13 cellular contexts compared by ENCODE assay signal in genomic region chr5:38462972-38463633, GRCh38.
A peak's percentile ranks its signal among the peaks of the same experiment; 100 is the strongest.
DNase-seq lines count a peak whose midpoint lies in the region; ATAC-seq and TF ChIP-seq lines count a peak whose summit lies in the region.
"Had no signal": no experiment of that assay in that cellular context is flagged by ENCODE, and none has a peak within 500 bp of the region (broad histone marks: within the 10 kb centered on the region; RNA-seq: fewer than 3 reads in every experiment).

No MANE protein-coding gene starts in this region.

- POLR2A ChIA-PET in CD8-positive, alpha-beta memory T cell (lab: Charles Lee), result no interaction called here

- H3K4me3 ChIP-seq in GM23338 (no peak overlapping the region), RWPE2 (ENCODE audit: severe bottlenecking) (no peak overlapping the region), gastroesophageal sphincter (no peak overlapping the region), skeletal muscle satellite cell (ENCODE audit: low read length) (no peak overlapping the region)
- no peak overlapping the region for H3K4me3 ChIP-seq in CD8-positive, alpha-beta memory T cell (ENCODE audit: low read length)
- H3K4me3 ChIP-seq in effector memory CD4-positive, alpha-beta T cell (ENCODE audit: insufficient read depth, low read depth, low read length, poor library complexity, severe bottlenecking), result no peak overlapping the region

- DNase-seq in GM23338 (ENCODE audit: low spot score) (no peak), RWPE2 (ENCODE audit: low spot score) (no peak), DMS153 treated with DMSO at 0.1 percent for 48 hours (lab: John Stamatoyannopoulos, UW; ENCODE audit: unreplicated experiment) (no peak), NCI-H526 treated with DMSO at 0.1 percent for 48 hours (lab: John Stamatoyannopoulos, UW) (no peak)
- DNase-seq in CD8-positive, alpha-beta memory T cell, result no peak
- no peak for DNase-seq in effector memory CD4-positive, alpha-beta T cell
- DNase-seq: activated B cell treated with CpG ODN at 0.5 μM for 24 hours; activated T-cell treated with anti-CD3 and anti-CD28 coated beads, Interleukin-2, amount 50 U/mL, for 1 hour; natural killer cell; NCI-H1105 had no signal

- no peaks in the 10 kb centered on the region for H3K4me1 ChIP-seq in GM23338 (ENCODE audit: insufficient read depth)
- H3K4me1 ChIP-seq in RWPE2 (ENCODE audit: insufficient read depth, poor library complexity, severe bottlenecking), result peaks cover 56% of the 10 kb centered on the region
- peaks cover 8 to 60% (median 39%) of the 10 kb centered on the region in 3 donors for H3K4me1 ChIP-seq in gastroesophageal sphincter
- peaks cover 55% of the 10 kb centered on the region for H3K4me1 ChIP-seq in skeletal muscle satellite cell (ENCODE audit: control insufficient read depth, insufficient read depth, low read length)
- H3K4me1 ChIP-seq in CD8-positive, alpha-beta memory T cell (ENCODE audit: insufficient read depth, low read length), result no peaks in the 10 kb centered on the region
- H3K4me1 ChIP-seq in effector memory CD4-positive, alpha-beta T cell (ENCODE audit: control insufficient read depth, insufficient read depth, low read length, poor library complexity, severe bottlenecking), result no peaks in the 10 kb centered on the region

- H3K9me3 Mint-ChIP-seq in GM23338, result no peaks in the 10 kb centered on the region
- no peaks in the 10 kb centered on the region for H3K9me3 Mint-ChIP-seq in CD8-positive, alpha-beta memory T cell
- H3K9me3 Mint-ChIP-seq: activated B cell treated with CpG ODN at 0.5 μM for 24 hours, natural killer cell had no signal

- ATAC-seq in GM23338, result no peak
- ATAC-seq in RWPE2 (ENCODE audit: low read depth), result no peak
- no peak for ATAC-seq in gastroesophageal sphincter
- ATAC-seq: natural killer cell had no signal

- H3F3A ChIP-seq in GM23338 (replicated peaks; ENCODE audit: low read depth), result no peaks in the 10 kb centered on the region

- TF ChIP-seq CTCF in GM23338 (conservative IDR thresholded peaks at IDR 0.05; ENCODE audit: low read depth in 2 of 2) (no peak), RWPE2 (IDR thresholded peaks at IDR 0.05; ENCODE audit: poor library complexity, severe bottlenecking) (no peak), gastroesophageal sphincter (IDR thresholded peaks at IDR 0.05) (no peak)

- no peaks in the 10 kb centered on the region for H3K36me3 ChIP-seq in GM23338 (ENCODE audit: insufficient read depth)
- H3K36me3 ChIP-seq in RWPE2 (ENCODE audit: low read depth), result no peaks in the 10 kb centered on the region
- no peaks in the 10 kb centered on the region for H3K36me3 ChIP-seq in gastroesophageal sphincter
- H3K36me3 ChIP-seq in skeletal muscle satellite cell (ENCODE audit: insufficient read depth, low read length), result peaks cover 20% of the 10 kb centered on the region
- H3K36me3 ChIP-seq in CD8-positive, alpha-beta memory T cell (ENCODE audit: insufficient read depth, low read length), result no peaks in the 10 kb centered on the region
- no peaks in the 10 kb centered on the region for H3K36me3 ChIP-seq in effector memory CD4-positive, alpha-beta T cell (ENCODE audit: control insufficient read depth, insufficient read depth, low read length)

- CTCF ChIA-PET in CD8-positive, alpha-beta memory T cell (lab: Charles Lee), result interaction anchor here (1.2 kb wide), 1 partner anchor 21 kb away, joined by 3 read pairs; no protein-coding TSS in a partner anchor

- H3K9me3 ChIP-seq in RWPE2 (ENCODE audit: severe bottlenecking), result no peaks in the 10 kb centered on the region
- H3K9me3 ChIP-seq in gastroesophageal sphincter, result no peaks in the 10 kb centered on the region
- no peaks in the 10 kb centered on the region for H3K9me3 ChIP-seq in skeletal muscle satellite cell (replicated peaks; ENCODE audit: low read length)
- no peaks in the 10 kb centered on the region for H3K9me3 ChIP-seq in CD8-positive, alpha-beta memory T cell (ENCODE audit: low read length)
- H3K9me3 ChIP-seq in effector memory CD4-positive, alpha-beta T cell (ENCODE audit: control insufficient read depth, low read length), result no peaks in the 10 kb centered on the region

- peak overlapping the region; percentile 68 for H3K9ac ChIP-seq in skeletal muscle satellite cell (ENCODE audit: low read depth, low read length)

- no peak overlapping the region for H3K4me2 ChIP-seq in GM23338
- H3K4me2 ChIP-seq in skeletal muscle satellite cell (ENCODE audit: low read length), result peak overlapping the region; percentile 66

- peak overlapping the region; percentile 63; the same call in 1 of the 2 replicates for H2AFZ ChIP-seq in GM23338

- no peak overlapping the region for H3K4me3 Mint-ChIP-seq in GM23338
- H3K4me3 Mint-ChIP-seq in CD8-positive, alpha-beta memory T cell, result no peak overlapping the region
- H3K4me3 Mint-ChIP-seq: activated B cell treated with CpG ODN at 0.5 μM for 24 hours, brain, natural killer cell had no signal

- TF ChIP-seq POLR2A in gastroesophageal sphincter (IDR thresholded peaks at IDR 0.05), result no peak

- no peaks in the 10 kb centered on the region for H4K20me1 ChIP-seq in GM23338 (replicated peaks; ENCODE audit: insufficient read depth)

- peaks cover 6% of the 10 kb centered on the region for H3K4me1 Mint-ChIP-seq in GM23338
- H3K4me1 Mint-ChIP-seq in CD8-positive, alpha-beta memory T cell, result no peaks in the 10 kb centered on the region
- H3K4me1 Mint-ChIP-seq: activated B cell treated with CpG ODN at 0.5 μM for 24 hours had no signal

- H3K27me3 ChIP-seq in GM23338 (ENCODE audit: insufficient read depth), result no peaks in the 10 kb centered on the region
- no peaks in the 10 kb centered on the region for H3K27me3 ChIP-seq in RWPE2 (ENCODE audit: insufficient read depth, poor library complexity, severe bottlenecking)
- no peaks in the 10 kb centered on the region for H3K27me3 ChIP-seq in gastroesophageal sphincter
- no peaks in the 10 kb centered on the region for H3K27me3 ChIP-seq in skeletal muscle satellite cell (ENCODE audit: control insufficient read depth, insufficient read depth, low read length)
- peaks cover 11% of the 10 kb centered on the region for H3K27me3 ChIP-seq in CD8-positive, alpha-beta memory T cell (ENCODE audit: insufficient read depth, low read length, poor library complexity, severe bottlenecking)
- peaks cover 6% of the 10 kb centered on the region for H3K27me3 ChIP-seq in effector memory CD4-positive, alpha-beta T cell (replicated peaks; ENCODE audit: control insufficient read depth, insufficient read depth, low read length, poor library complexity, severe bottlenecking)

- peak overlapping the region; percentile 65; the same call in 1 of the 2 replicates for H3K27ac Mint-ChIP-seq in GM23338
- no peak overlapping the region for H3K27ac Mint-ChIP-seq in CD8-positive, alpha-beta memory T cell
- H3K27ac Mint-ChIP-seq: activated B cell treated with CpG ODN at 0.5 μM for 24 hours, brain, natural killer cell had no signal

- H3K79me2 ChIP-seq in GM23338 (replicated peaks; ENCODE audit: insufficient read depth), result no peaks in the 10 kb centered on the region

- no peak for TF ChIP-seq EP300 in gastroesophageal sphincter (IDR thresholded peaks at IDR 0.05)

- H3K27ac ChIP-seq in GM23338 (ENCODE audit: low read depth) (no peak overlapping the region), RWPE2 (ENCODE audit: poor library complexity, severe bottlenecking) (peak overlapping the region; percentile 53), gastroesophageal sphincter (peak overlapping the region; percentile 21 to 89 (median 82))
- H3K27ac ChIP-seq in CD8-positive, alpha-beta memory T cell (ENCODE audit: low read depth, low read length), result no peak overlapping the region
- H3K27ac ChIP-seq in effector memory CD4-positive, alpha-beta T cell (ENCODE audit: insufficient read depth, low read length, poor library complexity, severe bottlenecking), result no peak overlapping the region

- peaks cover 15% of the 10 kb centered on the region for H3K9me2 ChIP-seq in GM23338 (ENCODE audit: insufficient read depth)

- H3K27me3 Mint-ChIP-seq in GM23338 (ENCODE audit: insufficient read depth, low read depth, poor library complexity), result peaks cover 6% of the 10 kb centered on the region
- H3K27me3 Mint-ChIP-seq in CD8-positive, alpha-beta memory T cell, result peaks cover 5 to 58% of the 10 kb centered on the region in 2 donors

- WGBS in gastroesophageal sphincter (ENCODE audit: low coverage in 1 of 2), 2 donors, result 14 to 39% methylated on average over 4 to 7 of the region's 7 CpGs

- no peaks in the 10 kb centered on the region for H3K36me3 Mint-ChIP-seq in GM23338 (ENCODE audit: low read depth)
- peaks cover 0 to 5% (median 0%) of the 10 kb centered on the region in 3 donors for H3K36me3 Mint-ChIP-seq in CD8-positive, alpha-beta memory T cell
- H3K36me3 Mint-ChIP-seq: brain, natural killer cell had no signal

TF ChIP-seq in GM23338, 12 proteins besides CTCF, POLR2A, EP300 and RAD21 (continues in another document):
- TF ChIP-seq REST (IDR thresholded peaks at IDR 0.05; ENCODE audit: unreplicated experiment) (no peak), CREB1 (CRISPR knock-in tag; IDR thresholded peaks at IDR 0.05; ENCODE audit: low read depth) (no peak), ZNF114 (CRISPR knock-in tag; IDR thresholded peaks at IDR 0.05) (no peak)

Comparison
In these comparisons a context has a peak if more than half of its experiments do, and no peak if none do; other contexts are left out.
1. H3K27ac ChIP-seq: peak in RWPE2 (single experiment) and gastroesophageal sphincter (4 of 4); none in GM23338 (single experiment), CD8-positive, alpha-beta memory T cell (single experiment) and effector memory CD4-positive, alpha-beta T cell (single experiment).